8 cellular contexts compared by ENCODE assay signal in genomic region chrX:23743623-23743971, GRCh38. TPM values are rescaled to one million over a fixed set of nuclear protein-coding genes. Genes with fewer than 3 reads are reported as not detected.
DNase-seq lines count a peak whose midpoint lies in the region; ATAC-seq, FAIRE-seq and TF ChIP-seq lines count a peak whose summit lies in the region.
"Not testable (repeated sequence)": the region's sequence is repeated elsewhere in the genome, so short reads cannot be mapped to it uniquely, and the experiment has no call there.

No MANE protein-coding gene starts in this region.

- H3K4me3 Mint-ChIP-seq in T-cell (peak overlapping the region; percentile 66 to 88 (median 77)), endodermal cell (peak overlapping the region; percentile 76), immature natural killer cell (peak overlapping the region; percentile 79 to 94 (median 87)), neural progenitor cell (peak overlapping the region; percentile 84)
- peak overlapping the region; percentile 89 for H3K4me3 Mint-ChIP-seq in activated naive CD8-positive, alpha-beta T cell treated with anti-CD3 and anti-CD28 coated beads, Interleukin-2, amount 10 ng/mL, durations not matched to agents 7 days and 5 days

- H3K36me3 Mint-ChIP-seq in T-cell; activated naive CD8-positive, alpha-beta T cell treated with anti-CD3 and anti-CD28 coated beads, Interleukin-2, amount 10 ng/mL, durations not matched to agents 7 days and 5 days; endodermal cell (ENCODE audit: low read depth); immature natural killer cell; neural progenitor cell: not testable (repeated sequence)

- H3K79me2 ChIP-seq in neural progenitor cell (ENCODE audit: low read depth), result peaks cover 22% of the 10 kb centered on the region

- H3K4me3 ChIP-seq in BLaER1 (peak overlapping the region; percentile 71), endodermal cell (ENCODE audit: low read length) (peak overlapping the region; percentile 88), neural progenitor cell (peak overlapping the region; percentile 55), stomach (peak overlapping the region; percentile 64 to 71 (median 68))

- TF ChIP-seq CTCF in endodermal cell (conservative IDR thresholded peaks at IDR 0.05); neural progenitor cell (IDR thresholded peaks at IDR 0.05); stomach (IDR thresholded peaks at IDR 0.05): not testable (repeated sequence)

- not testable (repeated sequence) for TF ChIP-seq EP300 in stomach (IDR thresholded peaks at IDR 0.05)

- WGBS in endodermal cell (ENCODE audit: insufficient coverage in 1 of 2, insufficient read length in 1 of 2), 2 experiments, result 36 to 82% methylated on average over 2 to 14 of the region's 14 CpGs
- 54 to 74% (median 65%) methylated on average over 13 to 14 of the region's 14 CpGs for WGBS in stomach, 5 donors

- H3K4me1 ChIP-seq in BLaER1; endodermal cell (ENCODE audit: control insufficient read depth, insufficient read depth, low read length); neural progenitor cell: not testable (repeated sequence)
- H3K4me1 ChIP-seq in stomach, result peaks cover 0 to 20% (median 2%) of the 10 kb centered on the region in 4 donors

- peak overlapping the region; percentile 55 for H2AFZ ChIP-seq in neural progenitor cell (replicated peaks)

- H3K27ac Mint-ChIP-seq in T-cell (peak overlapping the region; percentile 71 to 79), endodermal cell (peak overlapping the region; percentile 98), immature natural killer cell (peak overlapping the region; percentile 53 to 93 (median 82)), neural progenitor cell (peak overlapping the region; percentile 37)
- peak overlapping the region; percentile 88 for H3K27ac Mint-ChIP-seq in activated naive CD8-positive, alpha-beta T cell treated with anti-CD3 and anti-CD28 coated beads, Interleukin-2, amount 10 ng/mL, durations not matched to agents 7 days and 5 days

- not testable (repeated sequence) for H3K27ac ChIP-seq in BLaER1, neural progenitor cell
- H3K27ac ChIP-seq in endodermal cell (ENCODE audit: low read depth, low read length), result peak overlapping the region; percentile 38
- H3K27ac ChIP-seq in stomach, result peak overlapping the region; percentile 93 to 97 (median 95)

- peaks cover 20% of the 10 kb centered on the region for H3K27me3 ChIP-seq in BLaER1
- H3K27me3 ChIP-seq in endodermal cell (ENCODE audit: control insufficient read depth, insufficient read depth, low read length, poor library complexity, severe bottlenecking); neural progenitor cell; stomach: not testable (repeated sequence)

- not testable (repeated sequence) for TF ChIP-seq POLR2A in stomach (IDR thresholded peaks at IDR 0.05)

- intact Hi-C loops in stomach (cut with DNase I; ENCODE audit: low total_unique reads), result not testable (repeated sequence)

- POLR2A ChIA-PET in T-cell (lab: Charles Lee), result interaction anchor here (1.0 to 1.6 kb wide), 3 partner anchors 39 to 77 kb away, joined by 3 to 11 read pairs (median 5); partner anchors contain the start of genes SAT1 (in 2 of the 2) and PRDX4 (in 1 of the 2)
- POLR2A ChIA-PET in activated naive CD8-positive, alpha-beta T cell treated with anti-CD3 and anti-CD28 coated beads, Interleukin-2, amount 10 ng/mL, durations not matched to agents 7 days and 5 days (lab: Charles Lee), result interaction anchor here (0.7 to 4.6 kb wide), 8 partner anchors 17 to 311 kb away, joined by 3 to 33 read pairs (median 5); partner anchors contain the start of genes EIF2S3 and SAT1

- CTCF ChIA-PET in T-cell (lab: Charles Lee), result interaction anchor here in 1 of 2 donors (0.5 to 1.6 kb wide), 3 partner anchors 39 to 310 kb away, joined by 3 to 4 read pairs (median 4); partner anchors contain the start of gene SAT1

- not testable (repeated sequence) for DNase-seq in HTR-8/SVneo (ENCODE audit: insufficient read length, low spot score); T-cell; activated naive CD8-positive, alpha-beta T cell treated with anti-CD3 and anti-CD28 coated beads, Interleukin-2, amount 10 ng/mL, durations not matched to agents 7 days and 5 days; endodermal cell; immature natural killer cell; neural progenitor cell (ENCODE audit: low spot score); stomach

- H4K20me1 ChIP-seq in BLaER1; neural progenitor cell (ENCODE audit: low read depth): not testable (repeated sequence)

- H3K4me2 ChIP-seq in BLaER1 (peak overlapping the region; percentile 69), neural progenitor cell (peak overlapping the region; percentile 79)

- not testable (repeated sequence) for H3K27me3 Mint-ChIP-seq in T-cell; activated naive CD8-positive, alpha-beta T cell treated with anti-CD3 and anti-CD28 coated beads, Interleukin-2, amount 10 ng/mL, durations not matched to agents 7 days and 5 days; endodermal cell (ENCODE audit: insufficient read depth); immature natural killer cell (ENCODE audit: low read depth in 3 of 3); neural progenitor cell (ENCODE audit: insufficient read depth, low read depth)

- H3F3A ChIP-seq in neural progenitor cell (ENCODE audit: low read depth), result peaks cover 10% of the 10 kb centered on the region

- H3K9me3 ChIP-seq in BLaER1, result peaks cover 10% of the 10 kb centered on the region; the same call in 1 of the 2 replicates
- H3K9me3 ChIP-seq in endodermal cell (ENCODE audit: control insufficient read depth, low read length); neural progenitor cell (ENCODE audit: low read depth); stomach: not testable (repeated sequence)

- H3K9me3 Mint-ChIP-seq in T-cell; activated naive CD8-positive, alpha-beta T cell treated with anti-CD3 and anti-CD28 coated beads, Interleukin-2, amount 10 ng/mL, durations not matched to agents 7 days and 5 days; endodermal cell; immature natural killer cell; neural progenitor cell: not testable (repeated sequence)

- ATAC-seq in T-cell (replicated peaks in 1 of 4); activated naive CD8-positive, alpha-beta T cell treated with anti-CD3 and anti-CD28 coated beads, Interleukin-2, amount 10 ng/mL, durations not matched to agents 7 days and 5 days (ENCODE audit: low read depth): not testable (repeated sequence)

- not testable (repeated sequence) for H3K36me3 ChIP-seq in BLaER1; endodermal cell (ENCODE audit: control insufficient read depth, insufficient read depth, low read length); neural progenitor cell; stomach

- peak; percentile 4 for FAIRE-seq in HTR-8/SVneo (lab: Jason Lieb, UNC)

- peak overlapping the region; percentile 65; the same call in 1 of the 2 replicates for H3K9ac ChIP-seq in BLaER1
- H3K9ac ChIP-seq in endodermal cell (ENCODE audit: extremely low read depth, low read length, poor library complexity, severe bottlenecking), result peak overlapping the region; percentile 11
- not testable (repeated sequence) for H3K9ac ChIP-seq in neural progenitor cell

- H3K4me1 Mint-ChIP-seq in T-cell (peaks cover 13 to 37% (median 23%) of the 10 kb centered on the region in 3 donors), endodermal cell (peaks cover 20% of the 10 kb centered on the region), immature natural killer cell (peaks cover 25 to 27% of the 10 kb centered on the region in 2 donors)
- peaks cover 21% of the 10 kb centered on the region for H3K4me1 Mint-ChIP-seq in activated naive CD8-positive, alpha-beta T cell treated with anti-CD3 and anti-CD28 coated beads, Interleukin-2, amount 10 ng/mL, durations not matched to agents 7 days and 5 days
- H3K4me1 Mint-ChIP-seq in neural progenitor cell, result not testable (repeated sequence)

RNA-seq across cellular contexts. Expression of gene ACOT9, which starts 0.5 kb away (rescaled TPM):
- total RNA-seq in T-cell (10 to 100 TPM; 15.0 to 22.1 (median 19.2) TPM), endodermal cell (10 to 100 TPM; 34.6 to 58.4 TPM), neural progenitor cell (ENCODE audit: low replicate concordance) (32.4 and 52.7 TPM in 2 replicates), stomach (10 to 100 TPM in 4 of 5 donors, 1 to 10 TPM in 1; 5.4 to 62.6 (median 24.9) TPM)
- total RNA-seq in activated naive CD8-positive, alpha-beta T cell treated with anti-CD3 and anti-CD28 coated beads, Interleukin-2, amount 10 ng/mL, durations not matched to agents 7 days and 5 days, result 10 to 100 TPM; 27.6 to 28.4 TPM
- polyA plus RNA-seq in endodermal cell (2013, experiment 1 of 2), result 32.4 TPM
- 26.2 TPM for polyA plus RNA-seq in endodermal cell (2013, experiment 2 of 2)
- polyA plus RNA-seq in immature natural killer cell (10 to 100 TPM in 2 of 3 donors, 1 to 10 TPM in 1; 8.2 to 18.4 (median 17.1) TPM), stomach (10 to 100 TPM; 18.5 to 27.8 (median 21.6) TPM)

RNA-seq across cellular contexts. Expression of gene SAT1, which starts 39.4 kb away (rescaled TPM):
- 100 to 1,000 TPM in 2 of 5 donors, 10 to 100 TPM in 3; 89.6 to 258 (median 94.4) TPM for total RNA-seq in T-cell
- total RNA-seq in activated naive CD8-positive, alpha-beta T cell treated with anti-CD3 and anti-CD28 coated beads, Interleukin-2, amount 10 ng/mL, durations not matched to agents 7 days and 5 days, result 100 to 1,000 TPM; 145 to 147 TPM
- total RNA-seq in endodermal cell, result 100 to 1,000 TPM in 1 of 2 donors, 10 to 100 TPM in 1; 63.4 to 118 TPM
- 72.8 TPM for polyA plus RNA-seq in endodermal cell (2013, experiment 1 of 2)
- polyA plus RNA-seq in endodermal cell (2013, experiment 2 of 2), result 67.6 TPM
- polyA plus RNA-seq in immature natural killer cell, result 100 to 1,000 TPM; 114 to 196 (median 123) TPM
- total RNA-seq in neural progenitor cell (ENCODE audit: low replicate concordance), result 110 and 168 TPM in 2 replicates
- total RNA-seq in stomach, result 1,000 to 10,000 TPM in 3 of 5 donors, 100 to 1,000 TPM in 2; 499 to 2,157 (median 1,041) TPM
- 1,000 to 10,000 TPM in 2 of 3 donors, 100 to 1,000 TPM in 1; 685 to 1,477 (median 1,023) TPM for polyA plus RNA-seq in stomach

Comparison
In these comparisons a context has a peak if more than half of its experiments do, and no peak if none do; other contexts are left out.
1. H3K27ac Mint-ChIP-seq: peak in every context shown above with its lines; median percentile 98 in endodermal cell; 88 in activated naive CD8-positive, alpha-beta T cell treated with anti-CD3 and anti-CD28 coated beads, Interleukin-2, amount 10 ng/mL, durations not matched to agents 7 days and 5 days; 82 in immature natural killer cell; 75 in T-cell; 37 in neural progenitor cell.